8 cellular contexts compared by ENCODE assay signal in genomic region chr5:55226027-55226933, GRCh38. TPM values are rescaled to one million over a fixed set of nuclear protein-coding genes. Genes with fewer than 3 reads are reported as not detected.
DNase-seq lines count a peak whose midpoint lies in the region; ATAC-seq and TF ChIP-seq lines count a peak whose summit lies in the region.

No MANE protein-coding gene starts in this region.

- 7% methylated on average over 54 of the region's 54 CpGs for WGBS in liver

- H3K27ac Mint-ChIP-seq in T-helper 17 cell = no peak overlapping the region
- H3K27ac Mint-ChIP-seq in stimulated activated naive CD8-positive, alpha-beta T cell treated with anti-CD3 and anti-CD28 coated beads, Interleukin-15, Interleukin-2, amounts not matched to agents 100 ng/mL and 50 ng/mL, for 24 hours = no peak overlapping the region

- H3K9me3 ChIP-seq in T-helper 17 cell (ENCODE audit: control insufficient read depth, low read length, poor library complexity, severe bottlenecking) (no peaks in the 10 kb centered on the region), liver (ENCODE audit: control insufficient read depth in 4 of 4, low read length in 3 of 4) (peaks cover 0 to 7% (median 1%) of the 10 kb centered on the region in 4 donors)

- no peaks in the 10 kb centered on the region for H3K9me3 Mint-ChIP-seq in stimulated activated naive CD8-positive, alpha-beta T cell treated with anti-CD3 and anti-CD28 coated beads, Interleukin-15, Interleukin-2, amounts not matched to agents 100 ng/mL and 50 ng/mL, for 24 hours

- H3K9ac ChIP-seq in liver (ENCODE audit: low read depth in 1 of 2, low read length in 2 of 2) = no peak overlapping the region

- peak overlapping the region; percentile 83 for H3K4me3 Mint-ChIP-seq in T-helper 17 cell
- peak overlapping the region; percentile 62 for H3K4me3 Mint-ChIP-seq in stimulated activated naive CD8-positive, alpha-beta T cell treated with anti-CD3 and anti-CD28 coated beads, Interleukin-15, Interleukin-2, amounts not matched to agents 100 ng/mL and 50 ng/mL, for 24 hours

- peaks cover under 1% of the 10 kb centered on the region for H3K36me3 Mint-ChIP-seq in T-helper 17 cell (ENCODE audit: low read depth)
- no peaks in the 10 kb centered on the region for H3K36me3 Mint-ChIP-seq in stimulated activated naive CD8-positive, alpha-beta T cell treated with anti-CD3 and anti-CD28 coated beads, Interleukin-15, Interleukin-2, amounts not matched to agents 100 ng/mL and 50 ng/mL, for 24 hours (ENCODE audit: low read depth)

- peak in 1 of 2 donors; percentile 54 for TF ChIP-seq RAD21 in liver (IDR thresholded peaks at IDR 0.05)

- H3K27me3 ChIP-seq in liver (ENCODE audit: control insufficient read depth in 4 of 4, insufficient read depth in 4 of 4, low read length in 3 of 4) = peaks cover 2 to 38% (median 15%) of the 10 kb centered on the region in 4 donors

- DNase-seq in NCI-H2081 (lab: John Stamatoyannopoulos, UW) = peak; percentile 75 to 81
- no peak for DNase-seq in NCI-H2081 treated with DMSO at 0.1 percent for 48 hours (lab: John Stamatoyannopoulos, UW)
- peak; percentile 73 for DNase-seq in NCI-H1105 treated with DMSO at 0.1 percent for 48 hours (lab: John Stamatoyannopoulos, UW)
- DNase-seq in T-helper 17 cell = no peak
- peak; percentile 46 to 52 for DNase-seq in cardiac fibroblast (ENCODE audit: low read depth in 2 of 2)

- TF ChIP-seq CTCF in cardiac fibroblast (IDR thresholded peaks at IDR 0.05; ENCODE audit: low read depth, low read length) = peak; percentile 56
- TF ChIP-seq CTCF in liver (IDR thresholded peaks at IDR 0.05; ENCODE audit: low read depth, low read length, missing input control) = peak; percentile 26

- peaks cover 87% of the 10 kb centered on the region for H3K27me3 Mint-ChIP-seq in T-helper 17 cell
- H3K27me3 Mint-ChIP-seq in stimulated activated naive CD8-positive, alpha-beta T cell treated with anti-CD3 and anti-CD28 coated beads, Interleukin-15, Interleukin-2, amounts not matched to agents 100 ng/mL and 50 ng/mL, for 24 hours = peaks cover 88% of the 10 kb centered on the region

- H3K4me1 Mint-ChIP-seq in T-helper 17 cell = peaks cover 25% of the 10 kb centered on the region
- peaks cover 26% of the 10 kb centered on the region for H3K4me1 Mint-ChIP-seq in stimulated activated naive CD8-positive, alpha-beta T cell treated with anti-CD3 and anti-CD28 coated beads, Interleukin-15, Interleukin-2, amounts not matched to agents 100 ng/mL and 50 ng/mL, for 24 hours (ENCODE audit: low read depth)

- ATAC-seq in HG02642 (IDR thresholded peaks at IDR 0.05; ENCODE audit: poor library complexity, unreplicated experiment) (peak; percentile 60), T-helper 17 cell (peak; percentile 57)

- H3K4me3 ChIP-seq in cardiac fibroblast (replicated peaks in 1 of 2; ENCODE audit: low read depth in 2 of 2, low read length in 2 of 2) = peak overlapping the region; percentile 10 to 11
- peak overlapping the region in 1 of 3 donors; percentile 43 for H3K4me3 ChIP-seq in liver (ENCODE audit: low read depth in 1 of 3, low read length in 3 of 3)

- no peaks in the 10 kb centered on the region for H3K36me3 ChIP-seq in liver (ENCODE audit: control insufficient read depth in 4 of 4, insufficient read depth in 3 of 4, low read depth in 1 of 4, low read length in 3 of 4)

- peaks cover 8 to 22% (median 10%) of the 10 kb centered on the region in 4 donors for H3K4me1 ChIP-seq in liver (ENCODE audit: control insufficient read depth in 4 of 4, insufficient read depth in 4 of 4, low read length in 3 of 4)

- H3K27ac ChIP-seq in liver (ENCODE audit: low read depth in 1 of 2, low read length in 2 of 2) = no peak overlapping the region

TF ChIP-seq in liver, 16 proteins besides CTCF, POLR2A, EP300 and RAD21:
- TF ChIP-seq JUND (IDR thresholded peaks at IDR 0.05) = no peak
- no peak for TF ChIP-seq GABPA (IDR thresholded peaks at IDR 0.05 in 1 of 2, conservative IDR thresholded peaks at IDR 0.05 in 1 of 2)
- no peak for TF ChIP-seq SP1 (IDR thresholded peaks at IDR 0.05)
- no peak for TF ChIP-seq TAF1 (conservative IDR thresholded peaks at IDR 0.05)
- no peak for TF ChIP-seq MAX (IDR thresholded peaks at IDR 0.05)
- no peak for TF ChIP-seq FOXA1 (IDR thresholded peaks at IDR 0.05)
TF ChIP-seq in liver: peak in this region for 0.

RNA-seq across cellular contexts. Expression of gene MCIDAS, which starts 0.8 kb away (rescaled TPM):
- total RNA-seq in T-helper 17 cell = not detected
- not detected for total RNA-seq in liver
- not detected for polyA plus RNA-seq in liver

RNA-seq across cellular contexts. Expression of gene CCNO, which starts 7.1 kb away (rescaled TPM):
- total RNA-seq in T-helper 17 cell (not detected), liver (not detected)
- polyA plus RNA-seq in liver = under 1 TPM in 1 of 2 donors, not detected in 1; 0.23 TPM

RNA-seq across cellular contexts. Expression of gene CDC20B, which starts 53.3 kb away (rescaled TPM):
- total RNA-seq in T-helper 17 cell (not detected), liver (under 1 TPM in 1 of 2 donors, not detected in 1; 0.28 TPM)
- not detected for polyA plus RNA-seq in liver

Comparison
In these comparisons a context has a peak if more than half of its experiments do, and no peak if none do; other contexts are left out.
1. DNase-seq: peak in NCI-H2081 (2 of 2), NCI-H1105 treated with DMSO at 0.1 percent for 48 hours (single experiment) and cardiac fibroblast (2 of 2); none in NCI-H2081 treated with DMSO at 0.1 percent for 48 hours (single experiment) and T-helper 17 cell (0 of 3).